Comparison of ENCODE assay signal across 17 cellular contexts in genomic region chr1:64692911-64693310, GRCh38. TPM values are rescaled to one million over a fixed set of nuclear protein-coding genes. Genes with fewer than 3 reads are reported as not detected.
A peak's percentile ranks its signal among the peaks of the same experiment; 100 is the strongest.
DNase-seq lines count a peak whose midpoint lies in the region; TF ChIP-seq lines count a peak whose summit lies in the region.
"Had no signal": no experiment of that assay in that cellular context is flagged by ENCODE, and none has a peak within 500 bp of the region (broad histone marks: within the 10 kb centered on the region; RNA-seq: fewer than 3 reads in every experiment).

No MANE protein-coding gene starts in this region.

- no TSS peak for BruUV-seq in MCF 10A (replicated peaks; lab: Mats Ljungman, UMichigan)

- H3K4me1 ChIP-seq in breast epithelium (no peaks in the 10 kb centered on the region), right atrium auricular region (peaks cover 0 to 2% of the 10 kb centered on the region in 2 donors)

- intact Hi-C loops in MCF 10A (cut with micrococcal nuclease) = no loop called here
- intact Hi-C loops in breast epithelium (cut with DNase I; ENCODE audit: low total_unique reads) = no loop called here

- no peak for TF ChIP-seq CTCF in MCF 10A (IDR thresholded peaks at IDR 0.05; ENCODE audit: unreplicated experiment)
- no peak for TF ChIP-seq CTCF in breast epithelium (IDR thresholded peaks at IDR 0.05)
- TF ChIP-seq CTCF in right atrium auricular region (IDR thresholded peaks at IDR 0.05) = no peak

- no peaks in the 10 kb centered on the region for H3K9me3 Mint-ChIP-seq in MCF 10A (ENCODE audit: unreplicated experiment)
- H3K9me3 Mint-ChIP-seq: CD14-positive monocyte; CD4-positive, alpha-beta memory T cell had no signal

- H3K4me1 Mint-ChIP-seq in MCF 10A (ENCODE audit: insufficient read depth, unreplicated experiment) = peaks cover 6% of the 10 kb centered on the region
- H3K4me1 Mint-ChIP-seq: CD4-positive, alpha-beta memory T cell had no signal

- no peaks in the 10 kb centered on the region for H3K27me3 Mint-ChIP-seq in MCF 10A (ENCODE audit: insufficient read depth, unreplicated experiment)

- H3K4me3 ChIP-seq in breast epithelium = no peak overlapping the region
- H3K4me3 ChIP-seq in right atrium auricular region = no peak overlapping the region
- H3K4me3 ChIP-seq: A549, BLaER1, GM23248 had no signal

- CTCF ChIA-PET in MCF 10A (lab: Yijun Ruan, JAX) = interaction anchor here (1.6 to 5.3 kb wide), 2 partner anchors 16 to 132 kb away, joined by 8 to 36 read pairs; no protein-coding TSS in a partner anchor

- H3K36me3 ChIP-seq in breast epithelium (no peaks in the 10 kb centered on the region), right atrium auricular region (no peaks in the 10 kb centered on the region)

- H3K27ac ChIP-seq in breast epithelium (no peak overlapping the region), right atrium auricular region (no peak overlapping the region)
- H3K27ac ChIP-seq: 22Rv1, A549, BLaER1, GM23248 had no signal

- DNase-seq in MCF 10A (ENCODE audit: unreplicated experiment) = peak; percentile 38
- DNase-seq in breast epithelium (ENCODE audit: low spot score in 2 of 2) = no peak
- DNase-seq in dedifferentiated amniotic fluid mesenchymal stem cell (ENCODE audit: extremely low spot score) = peak; percentile 22
- peak; percentile 15 for DNase-seq in left kidney (ENCODE audit: low read depth, low spot score)
- no peak for DNase-seq in OCI-M2 (lab: John Stamatoyannopoulos, UW; ENCODE audit: unreplicated experiment)
- DNase-seq in right atrium auricular region (ENCODE audit: low spot score) = no peak
- no peak for DNase-seq in cerebellar nuclear complex (lab: John Stamatoyannopoulos, UW)
- DNase-seq: CD4-positive, alpha-beta memory T cell; DMS153; DMS79; GDM1; GM23248; H7 had no signal

- H3K36me3 Mint-ChIP-seq in MCF 10A (ENCODE audit: insufficient read depth, unreplicated experiment) = no peaks in the 10 kb centered on the region
- H3K36me3 Mint-ChIP-seq: CD14-positive monocyte; CD4-positive, alpha-beta memory T cell had no signal

- POLR2A ChIA-PET in MCF 10A (lab: Yijun Ruan, JAX) = no interaction called here

- H3K27me3 ChIP-seq in breast epithelium = no peaks in the 10 kb centered on the region
- H3K27me3 ChIP-seq in right atrium auricular region = no peaks in the 10 kb centered on the region
- H3K27me3 ChIP-seq: BLaER1 had no signal

- H3K27ac Mint-ChIP-seq in MCF 10A (ENCODE audit: low read depth, unreplicated experiment) = no peak overlapping the region
- H3K27ac Mint-ChIP-seq: CD14-positive monocyte; CD4-positive, alpha-beta memory T cell had no signal

- no peaks in the 10 kb centered on the region for H3K9me3 ChIP-seq in breast epithelium
- no peaks in the 10 kb centered on the region for H3K9me3 ChIP-seq in right atrium auricular region
- H3K9me3 ChIP-seq: A549, BLaER1 had no signal

- no peak for TF ChIP-seq POLR2A in breast epithelium (IDR thresholded peaks at IDR 0.05)

- H3K4me3 Mint-ChIP-seq in MCF 10A (ENCODE audit: unreplicated experiment) = no peak overlapping the region
- H3K4me3 Mint-ChIP-seq: CD14-positive monocyte; CD4-positive, alpha-beta memory T cell had no signal

RNA-seq across cellular contexts. Expression of gene RAVER2, which starts 52.0 kb away (rescaled TPM):
- total RNA-seq in MCF 10A (2022) = 5.3 and 5.9 TPM in 2 replicates
- 10 to 100 TPM in 2 of 3 donors, 1 to 10 TPM in 1; 6.6 to 21.1 (median 17.0) TPM for total RNA-seq in breast epithelium
- total RNA-seq in right atrium auricular region = 10 to 100 TPM; 11.5 to 23.2 TPM

Comparison
In these comparisons a context has a peak if more than half of its experiments do, and no peak if none do; other contexts are left out.
1. DNase-seq: peak in MCF 10A (single experiment), dedifferentiated amniotic fluid mesenchymal stem cell (single experiment) and left kidney (single experiment); none in breast epithelium (0 of 2), OCI-M2 (single experiment), right atrium auricular region (single experiment) and cerebellar nuclear complex (0 of 2).